In the genomic region with DNA sequence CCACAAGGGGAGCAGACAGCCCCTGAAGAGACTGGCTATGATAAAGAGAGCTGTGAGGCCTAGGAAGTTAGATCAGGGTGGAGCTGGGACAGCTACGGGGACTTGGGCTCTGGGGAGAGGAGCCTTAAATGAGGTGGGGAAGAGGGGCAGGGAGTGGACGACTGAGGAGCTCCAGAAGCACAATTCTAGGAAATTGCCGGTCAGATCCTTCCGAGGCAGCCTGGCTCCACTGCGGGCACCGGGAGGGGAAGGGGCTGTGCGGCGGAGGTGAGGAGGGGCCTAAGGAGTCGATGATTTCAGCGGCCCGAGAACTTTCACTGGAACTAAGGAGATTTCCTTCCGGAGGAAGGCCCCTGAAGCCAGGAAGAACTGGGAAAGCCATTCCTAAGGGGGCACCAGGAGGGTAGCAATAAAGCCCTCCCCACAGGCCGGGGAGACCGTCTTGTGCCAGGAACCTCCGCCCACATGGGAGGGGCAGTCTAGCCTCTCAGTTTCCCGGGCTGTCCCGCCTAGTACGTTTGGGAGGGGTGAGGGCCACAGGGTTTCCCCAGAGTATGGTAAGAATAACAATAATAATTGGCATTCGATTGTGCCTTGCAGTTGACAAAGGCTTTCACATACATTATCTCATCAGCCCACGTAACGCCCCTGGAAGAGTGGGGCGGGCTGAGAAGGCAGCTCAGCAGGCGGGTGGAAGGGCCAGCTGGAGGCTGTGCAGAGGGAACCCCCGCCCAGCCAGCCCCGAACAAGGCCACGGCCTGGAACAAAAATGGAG, we compare ENCODE assay signal across 10 cellular contexts. TPM values are rescaled to one million over a fixed set of nuclear protein-coding genes. Genes with fewer than 3 reads are reported as not detected.
DNase-seq lines count a peak whose midpoint lies in the region; ATAC-seq and TF ChIP-seq lines count a peak whose summit lies in the region.
"Had no signal": no experiment of that assay in that cellular context is flagged by ENCODE, and none has a peak within 500 bp of the region (broad histone marks: within the 10 kb centered on the region; RNA-seq: fewer than 3 reads in every experiment).

No MANE protein-coding gene starts in this region.

- peaks cover 14% of the 10 kb centered on the region for H3K4me1 ChIP-seq in BLaER1
- H3K4me1 ChIP-seq in heart left ventricle = peaks cover 11 to 37% (median 24%) of the 10 kb centered on the region in 12 donors
- peaks cover 10% of the 10 kb centered on the region for H3K4me1 ChIP-seq in osteoblast (ENCODE audit: insufficient read depth, low read length)
- H3K4me1 ChIP-seq: SJCRH30 had no signal

- H3K27me3 ChIP-seq in BLaER1 (no peaks in the 10 kb centered on the region; the same call in 1 of the 2 replicates), heart left ventricle (no peaks in the 10 kb centered on the region), osteoblast (ENCODE audit: insufficient read depth, low read length) (no peaks in the 10 kb centered on the region)
- H3K27me3 ChIP-seq: SJCRH30 had no signal

- H3K4me2 ChIP-seq in BLaER1 (peak overlapping the region; percentile 65), osteoblast (ENCODE audit: insufficient read depth, low read length) (no peak overlapping the region)

- ATAC-seq in WTC11 = peak; percentile 63
- ATAC-seq in heart left ventricle = peak; percentile 85 to 92 (median 89)
- no peak for ATAC-seq in GM21619 (IDR thresholded peaks at IDR 0.05; ENCODE audit: unreplicated experiment)
- ATAC-seq in HG03159 (IDR thresholded peaks at IDR 0.05; ENCODE audit: unreplicated experiment) = no peak

- WGBS in heart left ventricle, 4 donors = 35 to 47% (median 41%) methylated on average over 24 to 26 of the region's 26 CpGs

- no peaks in the 10 kb centered on the region for H3K9me3 ChIP-seq in BLaER1
- no peaks in the 10 kb centered on the region for H3K9me3 ChIP-seq in heart left ventricle
- no peaks in the 10 kb centered on the region for H3K9me3 ChIP-seq in osteoblast (ENCODE audit: low read depth, low read length)
- H3K9me3 ChIP-seq: SJCRH30 had no signal

- no peaks in the 10 kb centered on the region for H4K20me1 ChIP-seq in BLaER1
- H4K20me1 ChIP-seq in osteoblast (ENCODE audit: insufficient read depth, low read length) = no peaks in the 10 kb centered on the region

- POLR2A ChIA-PET in WTC11 (lab: Charles Lee) = interaction anchor here (0.8 to 1.6 kb wide), 3 partner anchors 18 to 31 kb away, joined by 3 to 8 read pairs (median 6); a partner anchor contains a TSS

- no peaks in the 10 kb centered on the region for H3K36me3 Mint-ChIP-seq in WTC11

- no peaks in the 10 kb centered on the region for H3K9me3 Mint-ChIP-seq in WTC11

- peak overlapping the region; percentile 26; the same call in 1 of the 2 replicates for H3K4me3 ChIP-seq in BLaER1
- H3K4me3 ChIP-seq in heart left ventricle = peak overlapping the region in 8 of 12 donors; percentile 5 to 37 (median 21)
- H3K4me3 ChIP-seq in osteoblast (ENCODE audit: insufficient read depth, low read length) = no peak overlapping the region
- H3K4me3 ChIP-seq: SJCRH30 had no signal

- peak overlapping the region; percentile 80 for H3K27ac Mint-ChIP-seq in WTC11

- TF ChIP-seq CTCF in WTC11 (IDR thresholded peaks at IDR 0.05) (no peak), heart left ventricle (IDR thresholded peaks at IDR 0.05) (no peak), osteoblast (IDR thresholded peaks at IDR 0.05; ENCODE audit: extremely low read depth, low read depth, low read length) (no peak)

- H3K9ac ChIP-seq in BLaER1 = 0 out of 2 replicates have a peak overlapping the region, but pooled peaks have one; percentile 1

- H2AFZ ChIP-seq in osteoblast (ENCODE audit: low read length) = peak overlapping the region; percentile 86

- no peaks in the 10 kb centered on the region for H3K27me3 Mint-ChIP-seq in WTC11 (ENCODE audit: low read depth)

- peaks cover 25% of the 10 kb centered on the region for H3K4me1 Mint-ChIP-seq in WTC11

- TF ChIP-seq POLR2A in heart left ventricle (IDR thresholded peaks at IDR 0.05) = peak in 1 of 2 donors; percentile 6

- H3K36me3 ChIP-seq in BLaER1 (no peaks in the 10 kb centered on the region), heart left ventricle (no peaks in the 10 kb centered on the region), osteoblast (ENCODE audit: insufficient read depth, low read length) (no peaks in the 10 kb centered on the region)
- H3K36me3 ChIP-seq: SJCRH30 had no signal

- no peaks in the 10 kb centered on the region for H3K79me2 ChIP-seq in osteoblast (ENCODE audit: insufficient read depth, low read length)

- intact Hi-C loops in heart left ventricle (cut with DNase I) = loop anchor here in 2 of 10 donors (2.0 to 5.0 kb wide), 3 partner anchors 29 to 54 kb away; no protein-coding TSS in a partner anchor

- H3K27ac ChIP-seq in BLaER1 (peak overlapping the region; percentile 50; the same call in 1 of the 2 replicates), heart left ventricle (peak overlapping the region; percentile 83 to 98 (median 90)), osteoblast (ENCODE audit: low read depth, low read length) (no peak overlapping the region)
- H3K27ac ChIP-seq: SJCRH30 had no signal

- CTCF ChIA-PET in WTC11 (lab: Charles Lee) = interaction anchor here (0.7 to 2.4 kb wide), 10 partner anchors 18 to 270 kb away, joined by 3 to 22 read pairs (median 4); a partner anchor contains a TSS

- peak overlapping the region; percentile 46 for H3K4me3 Mint-ChIP-seq in WTC11

- DNase-seq in WTC11 (ENCODE audit: low spot score) = peak; percentile 57
- peak; percentile 80 to 90 (median 81) for DNase-seq in heart left ventricle
- peak; percentile 70 for DNase-seq in osteoblast (ENCODE audit: insufficient read length, low spot score, missing footprints)
- no peak for DNase-seq in activated CD4-positive, alpha-beta T cell treated with anti-CD3 and anti-CD28 coated beads for 4 hours
- no peak for DNase-seq in stimulated activated CD4-positive, alpha-beta T cell treated with anti-CD3 and anti-CD28 coated beads, Interleukin-12 subunit alpha, Interleukin-12 subunit beta, amount 100 ng/mL, for 4 hours
- DNase-seq: DND-41 had no signal

TF ChIP-seq in WTC11, 78 proteins besides CTCF, POLR2A, EP300 and RAD21:
- TF ChIP-seq GRHL2 (CRISPR knock-in tag; IDR thresholded peaks at IDR 0.05; ENCODE audit: insufficient replicate concordance, severe bottlenecking) (no peak), ETV6 (CRISPR knock-in tag; IDR thresholded peaks at IDR 0.05) (peak; percentile 35; the same call in 1 of the 2 replicates), ZBTB21 (CRISPR knock-in tag; IDR thresholded peaks at IDR 0.05; ENCODE audit: borderline replicate concordance) (no peak), ZNF121 (CRISPR knock-in tag; IDR thresholded peaks at IDR 0.05) (no peak), ZNF396 (CRISPR knock-in tag; IDR thresholded peaks at IDR 0.05; ENCODE audit: borderline replicate concordance) (no peak), FOXK1 (CRISPR knock-in tag; IDR thresholded peaks at IDR 0.05) (0 out of 2 replicates have a peak, but pooled peaks have one; percentile 26), ZNF317 (CRISPR knock-in tag; IDR thresholded peaks at IDR 0.05; ENCODE audit: borderline replicate concordance, low read depth) (no peak)
- TF ChIP-seq, protein P1, sequence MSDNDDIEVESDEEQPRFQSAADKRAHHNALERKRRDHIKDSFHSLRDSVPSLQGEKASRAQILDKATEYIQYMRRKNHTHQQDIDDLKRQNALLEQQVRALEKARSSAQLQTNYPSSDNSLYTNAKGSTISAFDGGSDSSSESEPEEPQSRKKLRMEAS (CRISPR knock-in tag; IDR thresholded peaks at IDR 0.05) = peak; percentile 42; the same call in 1 of the 2 replicates

RNA-seq across cellular contexts. Expression of a gene that starts 19.6 kb away (rescaled TPM):
- total RNA-seq in WTC11 (2021) (13.2 to 16.5 TPM (median 15.9 TPM) in 3 replicates), heart left ventricle (10 to 100 TPM in 6 of 9 donors, 1 to 10 TPM in 3; 7.1 to 26.9 (median 12.0) TPM), osteoblast (under 0.01 TPM in 1 of 2 replicates, not detected in the other)
- 10 to 100 TPM; 12.2 to 26.6 TPM for polyA plus RNA-seq in heart left ventricle

RNA-seq across cellular contexts. Expression of a gene that starts 27.3 kb away (rescaled TPM):
- total RNA-seq in WTC11 (2021) (311 to 337 TPM (median 313 TPM) in 3 replicates), heart left ventricle (10 to 100 TPM; 65.0 to 92.3 (median 74.2) TPM), osteoblast (130 and 142 TPM in 2 replicates)
- 100 to 1,000 TPM in 1 of 2 donors, 10 to 100 TPM in 1; 22.1 to 163 TPM for polyA plus RNA-seq in heart left ventricle

RNA-seq across cellular contexts. Expression of a gene that starts 29.8 kb away (rescaled TPM):
- total RNA-seq in WTC11 (2021) (66.8 to 71.3 TPM (median 70.5 TPM) in 3 replicates), heart left ventricle (10 to 100 TPM; 19.6 to 33.2 (median 30.7) TPM), osteoblast (42.4 and 42.7 TPM in 2 replicates)
- polyA plus RNA-seq in heart left ventricle = 10 to 100 TPM; 21.9 to 41.8 TPM

RNA-seq across cellular contexts. Expression of a gene that starts 39.6 kb away (rescaled TPM):
- total RNA-seq in WTC11 (2021) = 23.4 to 29.9 TPM (median 26.7 TPM) in 3 replicates
- 10 to 100 TPM; 53.7 to 88.7 (median 70.8) TPM for total RNA-seq in heart left ventricle
- polyA plus RNA-seq in heart left ventricle = 10 to 100 TPM; 57.7 to 58.9 TPM
- total RNA-seq in osteoblast = 53.6 TPM in 2 replicates

Comparison
In these comparisons a context has a peak if more than half of its experiments do, and no peak if none do; other contexts are left out.
1. ATAC-seq: peak in WTC11 (single experiment) and heart left ventricle (4 of 4); none in GM21619 (single experiment) and HG03159 (single experiment).
2. DNase-seq: peak in WTC11 (single experiment), heart left ventricle (5 of 5) and osteoblast (single experiment); none in activated CD4-positive, alpha-beta T cell treated with anti-CD3 and anti-CD28 coated beads for 4 hours (0 of 2) and stimulated activated CD4-positive, alpha-beta T cell treated with anti-CD3 and anti-CD28 coated beads, Interleukin-12 subunit alpha, Interleukin-12 subunit beta, amount 100 ng/mL, for 4 hours (single experiment).